ENCODE assay signal across 1 cellular context in the genomic region with DNA sequence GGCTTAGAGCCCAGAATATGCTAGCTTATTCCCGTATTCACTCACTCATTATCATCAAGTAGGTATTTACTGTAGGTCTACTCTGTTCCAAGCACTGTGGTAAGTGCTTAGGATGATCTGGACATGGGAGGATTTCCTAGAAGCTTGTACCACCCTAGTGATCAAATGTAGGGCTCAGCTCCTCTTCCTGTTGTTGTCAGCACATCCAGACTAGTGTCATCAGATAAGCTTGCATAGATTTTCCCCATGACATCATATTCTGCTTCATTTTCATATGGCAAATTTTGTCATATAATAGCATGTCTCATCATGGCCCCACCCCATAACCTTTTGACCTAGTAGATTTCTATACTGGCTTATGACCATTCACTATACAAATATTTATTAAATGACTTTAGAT.
TF ChIP-seq lines count a peak whose summit lies in the region.

No MANE protein-coding gene starts in this region.

TF ChIP-seq in SK-N-SH, 30 proteins besides CTCF, POLR2A, EP300 and RAD21 (continued from another document):
- TF ChIP-seq ZBTB33 (IDR thresholded peaks at IDR 0.05; ENCODE audit: borderline replicate concordance, low read depth) (no peak), TAF1 (IDR thresholded peaks at IDR 0.05; ENCODE audit: borderline replicate concordance, low read depth, low read length) (no peak), CHD2 (IDR thresholded peaks at IDR 0.05; ENCODE audit: low read length, partially characterized antibody) (no peak), MEF2A (IDR thresholded peaks at IDR 0.05; ENCODE audit: borderline replicate concordance, low read depth) (no peak), ELF1 (IDR thresholded peaks at IDR 0.05) (no peak), RFX5 (IDR thresholded peaks at IDR 0.05; ENCODE audit: low read length) (no peak), IRF3 (IDR thresholded peaks at IDR 0.05; ENCODE audit: low read depth, low read length) (no peak), POLR2AphosphoS5 (IDR thresholded peaks at IDR 0.05; ENCODE audit: low read depth, low read length) (no peak), MXI1 (IDR thresholded peaks at IDR 0.05; ENCODE audit: low read depth, low read length) (no peak)
TF ChIP-seq in SK-N-SH: peak in this region for 0.
